ENCODE assay signal across 17 cellular contexts in genomic region chr6:131918650-131919355, GRCh38. TPM values are rescaled to one million over a fixed set of nuclear protein-coding genes. Genes with fewer than 3 reads are reported as not detected.
"Had no signal": no experiment of that assay in that cellular context is flagged by ENCODE, and none has a peak within 500 bp of the region (broad histone marks: within the 10 kb centered on the region; RNA-seq: fewer than 3 reads in every experiment).

No MANE protein-coding gene starts in this region.

- H3K9me3 ChIP-seq: ovary had no signal

- H3K4me1 ChIP-seq: foreskin keratinocyte, sigmoid colon, transverse colon had no signal

- DNase-seq: cortex of kidney; effector memory CD8-positive, alpha-beta T cell; foreskin keratinocyte; left colon; naive thymus-derived CD4-positive, alpha-beta T cell; nucleus accumbens; ovary; sigmoid colon; stimulated activated CD4-positive, alpha-beta T cell treated with anti-CD3 and anti-CD28 coated beads, Interleukin-2, amount 100 ng/mL, for 24 hours; stimulated activated CD4-positive, alpha-beta T cell treated with anti-CD3 and anti-CD28 coated beads, Interleukin-4, amount 100 ng/mL, for 4 hours; stimulated activated naive CD4-positive, alpha-beta T cell; stomach; substantia nigra; transverse colon had no signal

- H3K27me3 ChIP-seq: foreskin keratinocyte, ovary, right atrium auricular region, sigmoid colon, transverse colon had no signal

- H3K36me3 ChIP-seq: ovary, right atrium auricular region, sigmoid colon, stomach, thoracic aorta, transverse colon had no signal

- H3K4me3 Mint-ChIP-seq: effector memory CD8-positive, alpha-beta T cell; naive thymus-derived CD4-positive, alpha-beta T cell had no signal

- H3K36me3 Mint-ChIP-seq: naive thymus-derived CD4-positive, alpha-beta T cell had no signal

- H3K9me3 Mint-ChIP-seq: effector memory CD8-positive, alpha-beta T cell had no signal

- H3K27ac Mint-ChIP-seq: effector memory CD8-positive, alpha-beta T cell; naive thymus-derived CD4-positive, alpha-beta T cell had no signal

- H3K27ac ChIP-seq: foreskin keratinocyte, ovary, right atrium auricular region, sigmoid colon, skin epidermis, stomach, thoracic aorta, transverse colon had no signal

- H3K4me3 ChIP-seq: ovary, right atrium auricular region, sigmoid colon, skin epidermis, stomach, thoracic aorta, transverse colon had no signal

RNA-seq across cellular contexts. Expression of gene CCN2, which starts 32.4 kb away (rescaled TPM):
- total RNA-seq: naive thymus-derived CD4-positive, alpha-beta T cell had no signal
- polyA plus RNA-seq: naive thymus-derived CD4-positive, alpha-beta T cell had no signal
